In genomic region chr18:63255435-63255834, GRCh38 we compare ENCODE assay signal across 13 cellular contexts.
DNase-seq lines count a peak whose midpoint lies in the region; ATAC-seq and FAIRE-seq lines count a peak whose summit lies in the region.
"Had no signal": no experiment of that assay in that cellular context is flagged by ENCODE, and none has a peak within 500 bp of the region (broad histone marks: within the 10 kb centered on the region; RNA-seq: fewer than 3 reads in every experiment).

No MANE protein-coding gene starts in this region.

- H3K9me3 Mint-ChIP-seq in immature natural killer cell, result no peaks in the 10 kb centered on the region
- H3K9me3 Mint-ChIP-seq: activated T-helper 2 cell treated with anti-CD3 and anti-CD28 coated beads, Interferon-gamma antibody, Interleukin-2, Interleukin-4, amounts not matched to agents 10 μg/mL and 5 μg/mL and 100 μg/mL, durations not matched to agents 14 hours and 24 hours and 36 hours had no signal

- ATAC-seq in GM19395 (IDR thresholded peaks at IDR 0.05; ENCODE audit: unreplicated experiment), result peak; percentile 59
- peak; percentile 58 for ATAC-seq in HG03354 (IDR thresholded peaks at IDR 0.05; ENCODE audit: poor library complexity, severe bottlenecking, unreplicated experiment)

- peak overlapping the region in 3 of 5 donors; percentile 12 to 26 (median 18) for H3K4me3 Mint-ChIP-seq in immature natural killer cell

- no peaks in the 10 kb centered on the region for H3K36me3 ChIP-seq in neuronal stem cell (replicated peaks in 1 of 2; ENCODE audit: control insufficient read depth in 2 of 2, insufficient read depth in 2 of 2, low read length in 2 of 2)
- H3K36me3 ChIP-seq: cardiac muscle cell had no signal

- H2BK15ac ChIP-seq in neuronal stem cell (ENCODE audit: low read length), result no peak overlapping the region

- H3K4me3 ChIP-seq in neuronal stem cell (ENCODE audit: low read length in 2 of 2), result no peak overlapping the region
- H3K4me3 ChIP-seq: cardiac muscle cell, lung had no signal

- no peak overlapping the region for H2AFZ ChIP-seq in neuronal stem cell (ENCODE audit: low read length)

- no peak overlapping the region for H3K23ac ChIP-seq in neuronal stem cell (ENCODE audit: low read depth, low read length, poor library complexity)

- no peak overlapping the region for H3K4me2 ChIP-seq in neuronal stem cell (ENCODE audit: insufficient read depth, low read length, poor library complexity, severe bottlenecking)

- H2BK120ac ChIP-seq in neuronal stem cell (ENCODE audit: low read depth, low read length), result no peak overlapping the region

- peak overlapping the region in 4 of 6 donors; percentile 0 to 52 (median 4) for H3K27ac Mint-ChIP-seq in immature natural killer cell

- WGBS in neuronal stem cell (ENCODE audit: extremely low coverage in 2 of 2, insufficient read length in 2 of 2, insufficient replicate concordance in 1 of 2), 2 donors, result no CpG with 5 or more reads among the region's 3 CpGs

- H3K27ac ChIP-seq in neuronal stem cell (replicated peaks; ENCODE audit: low read length), result no peak overlapping the region
- H3K27ac ChIP-seq: cardiac muscle cell, VCaP had no signal

- no peak overlapping the region for H3K14ac ChIP-seq in neuronal stem cell (ENCODE audit: low read length)

- DNase-seq in GM18507 (ENCODE audit: extremely low spot score, insufficient read length, low read depth) (no peak), immature natural killer cell (no peak), neuronal stem cell (ENCODE audit: low spot score) (no peak), HuH-7.5 (ENCODE audit: low spot score) (no peak), globus pallidus (ENCODE audit: low spot score) (no peak)
- DNase-seq: stimulated activated CD4-positive, alpha-beta T cell treated with anti-CD3 and anti-CD28 coated beads, Interleukin-2, amount 100 ng/mL, for 48 hours had no signal

- H3K4ac ChIP-seq in neuronal stem cell (ENCODE audit: low read length), result no peak overlapping the region

- no peaks in the 10 kb centered on the region for H3K27me3 Mint-ChIP-seq in immature natural killer cell (ENCODE audit: low read depth in 3 of 3)

- no peaks in the 10 kb centered on the region for H3K79me1 ChIP-seq in neuronal stem cell (ENCODE audit: low read depth, low read length)

- no peak overlapping the region for H2BK12ac ChIP-seq in neuronal stem cell (ENCODE audit: low read length)

- peaks cover 0 to 2% of the 10 kb centered on the region in 2 donors for H3K9me3 ChIP-seq in neuronal stem cell (replicated peaks in 1 of 2; ENCODE audit: control insufficient read depth in 2 of 2, insufficient read depth in 1 of 2, low read depth in 1 of 2, low read length in 2 of 2)

- H4K8ac ChIP-seq in neuronal stem cell (ENCODE audit: low read depth, low read length), result no peak overlapping the region

- no peak overlapping the region for H3K9ac ChIP-seq in neuronal stem cell (ENCODE audit: low read depth, low read length, poor library complexity)

- H3K36me3 Mint-ChIP-seq in immature natural killer cell, result peaks cover 4 to 9% (median 6%) of the 10 kb centered on the region in 3 donors

- H3K27me3 ChIP-seq in neuronal stem cell (ENCODE audit: control insufficient read depth in 3 of 3, insufficient read depth in 3 of 3, low read depth in 1 of 3, low read length in 3 of 3), result no peaks in the 10 kb centered on the region
- H3K27me3 ChIP-seq: cardiac muscle cell had no signal

- H3K18ac ChIP-seq in neuronal stem cell (ENCODE audit: low read length), result no peak overlapping the region

- peak; percentile 86 for FAIRE-seq in GM18507 (lab: Jason Lieb, UNC)
- FAIRE-seq: endothelial cell of umbilical vein had no signal

- H2BK5ac ChIP-seq in neuronal stem cell (ENCODE audit: low read length), result no peak overlapping the region

- H3K4me1 Mint-ChIP-seq in immature natural killer cell, result peaks cover 45 to 55% of the 10 kb centered on the region in 2 donors

- peaks cover 0 to 6% of the 10 kb centered on the region in 2 donors for H3K4me1 ChIP-seq in neuronal stem cell (ENCODE audit: control insufficient read depth in 2 of 2, insufficient read depth in 1 of 2, low read depth in 1 of 2, low read length in 2 of 2)

- no peak overlapping the region for H2AK5ac ChIP-seq in neuronal stem cell (ENCODE audit: low read depth, low read length)

- H4K91ac ChIP-seq in neuronal stem cell (ENCODE audit: low read depth, low read length, poor library complexity), result no peak overlapping the region
